ENCODE assay signal across 1 cellular context in genomic region chr20:56945057-56945456, GRCh38.
TF ChIP-seq lines count a peak whose summit lies in the region.

No MANE protein-coding gene starts in this region.

TF ChIP-seq in H1, 55 proteins besides CTCF, POLR2A, EP300 and RAD21:
- no peak for TF ChIP-seq SIRT6 (IDR thresholded peaks at IDR 0.05; ENCODE audit: low read length)
- no peak for TF ChIP-seq RXRA (IDR thresholded peaks at IDR 0.05; ENCODE audit: insufficient read depth, low read depth, low read length)
TF ChIP-seq in H1: peak in this region for 0.
